ENCODE assay signal across 11 cellular contexts in genomic region chr2:158142568-158143332, GRCh38.
DNase-seq lines count a peak whose midpoint lies in the region; ATAC-seq lines count a peak whose summit lies in the region.
"Had no signal": no experiment of that assay in that cellular context is flagged by ENCODE, and none has a peak within 500 bp of the region (broad histone marks: within the 10 kb centered on the region; RNA-seq: fewer than 3 reads in every experiment).

No MANE protein-coding gene starts in this region.

- H3K27me3 Mint-ChIP-seq in memory B cell = peaks cover 5% of the 10 kb centered on the region

- H3K36me3 Mint-ChIP-seq in memory B cell = no peaks in the 10 kb centered on the region
- H3K36me3 Mint-ChIP-seq: CD4-positive, CD25-positive, alpha-beta regulatory T cell had no signal

- DNase-seq in SKM-1 treated with dmso at 0.1 percent for 144 hours (lab: John Stamatoyannopoulos, UW; ENCODE audit: unreplicated experiment) = peak; percentile 93
- no peak for DNase-seq in memory B cell (ENCODE audit: low spot score in 2 of 2)
- no peak for DNase-seq in NCI-H146 treated with DMSO at 0.1 percent for 48 hours (lab: John Stamatoyannopoulos, UW; ENCODE audit: unreplicated experiment)
- no peak for DNase-seq in midbrain (lab: John Stamatoyannopoulos, UW)
- DNase-seq: activated CD4-positive, CD25-positive, alpha-beta regulatory T cell; CD4-positive, CD25-positive, alpha-beta regulatory T cell; NCI-H446 had no signal

- H3K4me3 Mint-ChIP-seq in memory B cell = no peak overlapping the region
- H3K4me3 Mint-ChIP-seq: CD4-positive, CD25-positive, alpha-beta regulatory T cell had no signal

- peaks cover 5% of the 10 kb centered on the region for H3K9me3 Mint-ChIP-seq in memory B cell

- H3K4me1 Mint-ChIP-seq in memory B cell = peaks cover 3% of the 10 kb centered on the region
- H3K4me1 Mint-ChIP-seq: CD4-positive, CD25-positive, alpha-beta regulatory T cell had no signal

- no peak overlapping the region for H3K27ac Mint-ChIP-seq in memory B cell
- H3K27ac Mint-ChIP-seq: CD4-positive, CD25-positive, alpha-beta regulatory T cell had no signal

- ATAC-seq in GM18499 (IDR thresholded peaks at IDR 0.05; ENCODE audit: insufficient read depth, unreplicated experiment) = peak; percentile 41
- peak; percentile 62 for ATAC-seq in HG03520 (IDR thresholded peaks at IDR 0.05; ENCODE audit: unreplicated experiment)
- peak; percentile 35 for ATAC-seq in memory B cell (ENCODE audit: low read depth)
- ATAC-seq in GM21528 (IDR thresholded peaks at IDR 0.05; ENCODE audit: low FRiP score, unreplicated experiment) = no peak
- no peak for ATAC-seq in GM18511 (IDR thresholded peaks at IDR 0.05; ENCODE audit: unreplicated experiment)

Comparison
In these comparisons a context has a peak if more than half of its experiments do, and no peak if none do; other contexts are left out.
1. ATAC-seq: peak in GM18499 (single experiment), HG03520 (single experiment) and memory B cell (single experiment); none in GM21528 (single experiment) and GM18511 (single experiment).